8 cellular contexts compared by ENCODE assay signal in genomic region chr7:105808703-105809590, GRCh38.
A peak's percentile ranks its signal among the peaks of the same experiment; 100 is the strongest.
DNase-seq lines count a peak whose midpoint lies in the region; ATAC-seq and TF ChIP-seq lines count a peak whose summit lies in the region.

No MANE protein-coding gene starts in this region.

- BruUV-seq in A673 (replicated peaks; lab: Mats Ljungman, UMichigan), result no TSS peak

- in situ Hi-C loops in astrocyte of the spinal cord (cut with HindIII; ENCODE audit: low sequenced_read_pairs), result no loop called here

- H3K27me3 ChIP-seq in A673 (replicated peaks; ENCODE audit: insufficient read depth, low read depth, low read length, poor library complexity), result no peaks in the 10 kb centered on the region

- no peak for TF ChIP-seq CTCF in A673 (conservative IDR thresholded peaks at IDR 0.05; ENCODE audit: low read depth, low read length)
- no peak for TF ChIP-seq CTCF in astrocyte of the spinal cord (IDR thresholded peaks at IDR 0.05; ENCODE audit: low read depth, low read length)

- DNase-seq in A673 (ENCODE audit: low spot score), result peak; percentile 25
- peak; percentile 68 for DNase-seq in GM19238 (ENCODE audit: insufficient read length, low spot score)
- DNase-seq in T-helper 2 cell, result peak in 4 of 5 experiments; percentile 53 to 100 (median 68)
- DNase-seq in astrocyte of the spinal cord (ENCODE audit: low read depth, low spot score), result peak; percentile 55
- DNase-seq in stimulated activated CD4-positive, alpha-beta T cell treated with anti-CD3 and anti-CD28 coated beads, Interleukin-12 subunit alpha, Interleukin-12 subunit beta, amount 100 ng/mL, for 4 hours, result peak; percentile 73
- DNase-seq in NCI-H1105 treated with DMSO at 0.1 percent for 48 hours (lab: John Stamatoyannopoulos, UW), result no peak
- no peak for DNase-seq in GOT3 (lab: John Stamatoyannopoulos, UW)

- no peak overlapping the region for H3K4me3 ChIP-seq in A673 (ENCODE audit: low read depth, low read length, poor library complexity, severe bottlenecking)
- no peak overlapping the region for H3K4me3 ChIP-seq in astrocyte of the spinal cord (ENCODE audit: low read depth, low read length)

- peaks cover 1% of the 10 kb centered on the region for H3K4me1 ChIP-seq in A673 (ENCODE audit: insufficient read depth, low read length, poor library complexity, severe bottlenecking)

- POLR2A ChIA-PET in A673 (lab: Charles Lee; ENCODE audit: low non-redundant PET), result no interaction called here

- intact Hi-C loops in A673 (cut with micrococcal nuclease; ENCODE audit: unreplicated experiment), result no loop called here

- peak; percentile 96 for ATAC-seq in HG03196 (IDR thresholded peaks at IDR 0.05; ENCODE audit: unreplicated experiment)

- no peak overlapping the region for H3K27ac ChIP-seq in A673 (ENCODE audit: low read depth, low read length, poor library complexity, severe bottlenecking)

- no peaks in the 10 kb centered on the region for H3K36me3 ChIP-seq in A673 (ENCODE audit: insufficient read depth, low read length, poor library complexity, severe bottlenecking)

- CTCF ChIA-PET in A673 (lab: Charles Lee), result no interaction called here

- H3K9me3 ChIP-seq in A673 (ENCODE audit: low read depth, low read length, poor library complexity, severe bottlenecking), result no peaks in the 10 kb centered on the region

Comparison
In these comparisons a context has a peak if more than half of its experiments do, and no peak if none do; other contexts are left out.
1. DNase-seq: peak in A673 (single experiment), GM19238 (single experiment), T-helper 2 cell (4 of 5), astrocyte of the spinal cord (single experiment) and stimulated activated CD4-positive, alpha-beta T cell treated with anti-CD3 and anti-CD28 coated beads, Interleukin-12 subunit alpha, Interleukin-12 subunit beta, amount 100 ng/mL, for 4 hours (single experiment); none in NCI-H1105 treated with DMSO at 0.1 percent for 48 hours (single experiment) and GOT3 (single experiment).